Comparison of ENCODE assay signal across 16 cellular contexts in the genomic region with DNA sequence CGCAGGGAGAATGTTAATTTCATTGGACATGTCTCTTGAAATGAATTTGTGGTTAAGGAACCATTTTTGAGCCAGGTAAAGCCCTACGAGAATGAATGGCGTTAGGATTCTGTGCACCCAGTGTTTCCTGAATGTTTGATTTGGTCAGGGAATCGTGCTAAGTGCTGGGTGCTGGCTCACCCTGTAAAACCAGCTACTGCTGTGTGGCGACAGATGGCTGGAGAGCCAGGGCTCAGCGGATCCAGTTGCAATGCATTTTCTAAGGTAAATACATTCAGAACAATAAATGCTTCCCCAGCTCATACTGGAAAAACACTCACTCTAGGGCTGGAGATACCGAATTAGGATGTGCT.
A peak's percentile ranks its signal among the peaks of the same experiment; 100 is the strongest.
DNase-seq lines count a peak whose midpoint lies in the region; ATAC-seq and TF ChIP-seq lines count a peak whose summit lies in the region.
"Had no signal": no experiment of that assay in that cellular context is flagged by ENCODE, and none has a peak within 500 bp of the region (broad histone marks: within the 10 kb centered on the region; RNA-seq: fewer than 3 reads in every experiment).

No MANE protein-coding gene starts in this region.

- TF ChIP-seq EP300 in sigmoid colon (IDR thresholded peaks at IDR 0.05), result no peak

- intact Hi-C loops in sigmoid colon (cut with DNase I), result no loop called here

- DNase-seq in NCI-H82 (lab: John Stamatoyannopoulos, UW) (peak; percentile 50), NCI-H82 treated with DMSO at 0.1 percent for 48 hours (lab: John Stamatoyannopoulos, UW; ENCODE audit: unreplicated experiment) (no peak), NCI-H1092 treated with DMSO at 0.1 percent for 48 hours (lab: John Stamatoyannopoulos, UW) (peak; percentile 47), cerebellar cortex (ENCODE audit: low spot score) (peak; percentile 12), sigmoid colon (peak; percentile 7), T1000 (lab: John Stamatoyannopoulos, UW) (no peak)
- DNase-seq: Caco-2, HFFc6, MG63, NCI-H1105 treated with DMSO at 0.1 percent for 48 hours, NCI-H1930, NCI-H446 treated with DMSO at 0.1 percent for 48 hours, SIG-M5 had no signal

- H3K27me3 ChIP-seq in sigmoid colon, result no peaks in the 10 kb centered on the region
- H3K27me3 ChIP-seq: MG63 had no signal

- no peak overlapping the region for H3K4me3 ChIP-seq in sigmoid colon
- H3K4me3 ChIP-seq: MG63 had no signal

- WGBS in sigmoid colon, 2 donors, result 24 to 55% methylated on average over 7 of the region's 7 CpGs

- ATAC-seq in HG03565 (IDR thresholded peaks at IDR 0.05; ENCODE audit: unreplicated experiment) (no peak), HG02588 (IDR thresholded peaks at IDR 0.05; ENCODE audit: unreplicated experiment) (no peak)

- no peaks in the 10 kb centered on the region for H3K4me1 ChIP-seq in sigmoid colon

- no peaks in the 10 kb centered on the region for H3K36me3 ChIP-seq in sigmoid colon
- H3K36me3 ChIP-seq: MG63 had no signal

- no peak overlapping the region for H3K27ac ChIP-seq in sigmoid colon
- H3K27ac ChIP-seq: KMS-11 had no signal

- TF ChIP-seq POLR2A in sigmoid colon (IDR thresholded peaks at IDR 0.05), result no peak

- no peaks in the 10 kb centered on the region for H3K9me3 ChIP-seq in sigmoid colon
- H3K9me3 ChIP-seq: MG63 had no signal

- no peak for TF ChIP-seq CTCF in sigmoid colon (IDR thresholded peaks at IDR 0.05)

Comparison
In these comparisons a context has a peak if more than half of its experiments do, and no peak if none do; other contexts are left out.
1. DNase-seq: peak in NCI-H82 (single experiment), NCI-H1092 treated with DMSO at 0.1 percent for 48 hours (single experiment), cerebellar cortex (single experiment) and sigmoid colon (single experiment); none in NCI-H82 treated with DMSO at 0.1 percent for 48 hours (single experiment) and T1000 (single experiment).